In the genomic region with DNA sequence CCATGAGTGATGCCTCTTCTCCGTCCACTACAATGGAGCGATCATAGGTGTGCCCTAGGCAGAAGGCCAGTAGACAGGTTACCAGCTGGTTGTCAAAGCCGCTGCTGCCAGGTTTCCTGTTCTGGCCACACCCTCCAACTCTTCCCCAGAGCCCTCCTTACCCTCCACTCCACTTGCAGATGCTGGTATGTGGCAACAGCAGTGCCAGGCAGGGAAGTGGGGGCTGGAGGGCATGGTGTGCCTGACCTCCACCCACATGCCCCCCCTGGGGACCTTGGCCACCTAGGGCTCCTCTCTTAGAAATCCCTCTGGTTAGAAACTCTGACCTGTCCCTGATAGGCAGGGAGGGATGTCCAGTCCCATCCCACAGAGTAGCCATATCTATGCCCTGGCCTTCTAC, we compare ENCODE assay signal across 15 cellular contexts. TPM values are rescaled to one million over a fixed set of nuclear protein-coding genes. Genes with fewer than 3 reads are reported as not detected.
DNase-seq lines count a peak whose midpoint lies in the region; ATAC-seq and TF ChIP-seq lines count a peak whose summit lies in the region.
"Had no signal": no experiment of that assay in that cellular context is flagged by ENCODE, and none has a peak within 500 bp of the region (broad histone marks: within the 10 kb centered on the region; RNA-seq: fewer than 3 reads in every experiment).

No MANE protein-coding gene starts in this region.

- H3K4me3 ChIP-seq in IMR-90 (ENCODE audit: insufficient read depth, low read depth, low read length) (no peak overlapping the region), retinal pigment epithelial cell (ENCODE audit: low read length) (peak overlapping the region; percentile 52)
- H3K4me3 ChIP-seq: SK-N-MC had no signal

- TF ChIP-seq RAD21 in IMR-90 (IDR thresholded peaks at IDR 0.05; ENCODE audit: low read length), result no peak

- no peaks in the 10 kb centered on the region for H4K20me1 ChIP-seq in IMR-90 (ENCODE audit: insufficient read depth, low read length)

- no peak overlapping the region for H2BK5ac ChIP-seq in IMR-90 (ENCODE audit: low read depth, low read length, poor library complexity, severe bottlenecking)

- peaks cover 39% of the 10 kb centered on the region for H3K27me3 Mint-ChIP-seq in T-helper 17 cell
- peaks cover 15% of the 10 kb centered on the region for H3K27me3 Mint-ChIP-seq in glutamatergic neuron (ENCODE audit: unreplicated experiment)
- H3K27me3 Mint-ChIP-seq in WTC11 (ENCODE audit: low read depth), result peaks cover 59% of the 10 kb centered on the region
- peaks cover 58 to 81% (median 60%) of the 10 kb centered on the region in 3 donors for H3K27me3 Mint-ChIP-seq in CD14-positive monocyte (ENCODE audit: low read depth in 3 of 3)

- no peaks in the 10 kb centered on the region for H3K79me1 ChIP-seq in IMR-90 (ENCODE audit: low read depth in 1 of 2, low read length in 2 of 2)

- peak overlapping the region; percentile 21 for H3K4me3 Mint-ChIP-seq in T-helper 17 cell
- peak overlapping the region; percentile 74 for H3K4me3 Mint-ChIP-seq in glutamatergic neuron (ENCODE audit: unreplicated experiment)
- H3K4me3 Mint-ChIP-seq in WTC11, result no peak overlapping the region
- peak overlapping the region in 1 of 2 donors; percentile 76 for H3K4me3 Mint-ChIP-seq in CD14-positive monocyte

- no peak overlapping the region for H3K4me2 ChIP-seq in IMR-90 (ENCODE audit: low read depth, low read length)

- H3K9me3 Mint-ChIP-seq in glutamatergic neuron (ENCODE audit: unreplicated experiment), result peaks cover 11% of the 10 kb centered on the region
- no peaks in the 10 kb centered on the region for H3K9me3 Mint-ChIP-seq in WTC11
- H3K9me3 Mint-ChIP-seq in CD14-positive monocyte, result peaks cover 0 to 13% (median 9%) of the 10 kb centered on the region in 7 donors
- H3K9me3 Mint-ChIP-seq: stimulated activated naive CD8-positive, alpha-beta T cell treated with anti-CD3 and anti-CD28 coated beads, Interleukin-15, Interleukin-2, amounts not matched to agents 100 ng/mL and 50 ng/mL, for 24 hours had no signal

- WGBS in IMR-90 (ENCODE audit: extremely low coverage in 2 of 2, insufficient read length in 1 of 2), 2 experiments, result no CpG with 5 or more reads among the region's 3 CpGs

- CTCF ChIA-PET in IMR-90 (lab: Yijun Ruan, JAX), result no interaction called here
- CTCF ChIA-PET in WTC11 (lab: Charles Lee), result interaction anchor here (2.3 to 7.0 kb wide), 4 partner anchors 12 to 94 kb away, joined by 10 to 175 read pairs (median 55); a partner anchor contains a TSS

- H3K27ac ChIP-seq in IMR-90 (ENCODE audit: insufficient read depth, low read length), result no peak overlapping the region
- H3K27ac ChIP-seq: brain microvascular endothelial cell, SK-N-MC had no signal

- no peak overlapping the region for H3K4ac ChIP-seq in IMR-90 (ENCODE audit: low read depth, low read length)

- POLR2A ChIA-PET in IMR-90 (lab: Charles Lee; ENCODE audit: unreplicated experiment), result no interaction called here
- POLR2A ChIA-PET in WTC11 (lab: Charles Lee), result no interaction called here

- H3K23ac ChIP-seq in IMR-90 (ENCODE audit: low read depth, low read length), result no peak overlapping the region

- DNase-seq in IMR-90 (no peak), T-helper 17 cell (no peak), glutamatergic neuron (no peak), retinal pigment epithelial cell (ENCODE audit: low read depth) (no peak), WTC11 (ENCODE audit: low spot score) (no peak), CD14-positive monocyte (ENCODE audit: low spot score) (no peak)
- DNase-seq: activated CD4-positive, CD25-positive, alpha-beta regulatory T cell treated with anti-CD3 and anti-CD28 coated beads, Interleukin-2, amount 50 U/mL, for 72 hours; activated T-cell treated with anti-CD3 and anti-CD28 coated beads, Interleukin-2, amount 50 U/mL, for 48 hours; CD4-positive, CD25-positive, alpha-beta regulatory T cell; retina had no signal

- in situ Hi-C loops in IMR-90 (cut with MboI; ENCODE audit: low sequenced_read_pairs), result no loop called here

- H3K56ac ChIP-seq in IMR-90 (ENCODE audit: extremely low read depth, insufficient read depth, low read length), result no peak overlapping the region

- H3K9ac ChIP-seq in IMR-90 (ENCODE audit: low read depth, low read length), result no peak overlapping the region

- no peak overlapping the region for H2BK20ac ChIP-seq in IMR-90 (ENCODE audit: low read depth, low read length)

- H3K9me1 ChIP-seq in IMR-90 (ENCODE audit: insufficient read depth, low read length), result peaks cover 24% of the 10 kb centered on the region

- peak overlapping the region; percentile 30; the same call in 1 of the 2 replicates for H2AK5ac ChIP-seq in IMR-90 (ENCODE audit: low read depth, low read length)

- no peak overlapping the region for H4K8ac ChIP-seq in IMR-90 (ENCODE audit: low read depth in 2 of 2, low read length in 2 of 2)

- H3K4me1 ChIP-seq in IMR-90 (ENCODE audit: control insufficient read depth, insufficient read depth, low read length), result peaks cover 27% of the 10 kb centered on the region

- TF ChIP-seq CTCF in IMR-90 (conservative IDR thresholded peaks at IDR 0.05; ENCODE audit: low read depth, low read length), result no peak
- no peak for TF ChIP-seq CTCF in glutamatergic neuron (IDR thresholded peaks at IDR 0.05; ENCODE audit: partially characterized antibody, unreplicated experiment)
- TF ChIP-seq CTCF in retinal pigment epithelial cell (conservative IDR thresholded peaks at IDR 0.05; ENCODE audit: low read depth, low read length), result no peak
- TF ChIP-seq CTCF in WTC11 (IDR thresholded peaks at IDR 0.05), result no peak
- no peak for TF ChIP-seq CTCF in CD14-positive monocyte (IDR thresholded peaks at IDR 0.05)

- peaks cover 8% of the 10 kb centered on the region for H3K4me1 Mint-ChIP-seq in T-helper 17 cell
- peaks cover 22% of the 10 kb centered on the region for H3K4me1 Mint-ChIP-seq in glutamatergic neuron (ENCODE audit: low read depth, unreplicated experiment)
- peaks cover 7% of the 10 kb centered on the region; the same call in 1 of the 2 replicates for H3K4me1 Mint-ChIP-seq in WTC11
- H3K4me1 Mint-ChIP-seq in CD14-positive monocyte, result peaks cover 28% of the 10 kb centered on the region

- H3K27me3 ChIP-seq in IMR-90 (ENCODE audit: control insufficient read depth, insufficient read depth, low read length), result peaks cover 18% of the 10 kb centered on the region

- BruUV-seq in IMR-90 (replicated peaks; lab: Mats Ljungman, UMichigan), result no TSS peak

- no peak overlapping the region for H4K91ac ChIP-seq in IMR-90 (ENCODE audit: insufficient read depth, low read depth, low read length)

- H3K14ac ChIP-seq in IMR-90 (replicated peaks; ENCODE audit: low read depth, low read length), result no peak overlapping the region

- H3K36me3 ChIP-seq in IMR-90 (ENCODE audit: control insufficient read depth, insufficient read depth, low read length), result no peaks in the 10 kb centered on the region
- H3K36me3 ChIP-seq: brain microvascular endothelial cell had no signal

- H3K36me3 Mint-ChIP-seq in T-helper 17 cell (ENCODE audit: low read depth) (peaks cover 3% of the 10 kb centered on the region), glutamatergic neuron (ENCODE audit: unreplicated experiment) (no peaks in the 10 kb centered on the region), WTC11 (no peaks in the 10 kb centered on the region), CD14-positive monocyte (peaks cover 12 to 13% of the 10 kb centered on the region in 2 donors)
- H3K36me3 Mint-ChIP-seq: CD4-positive, CD25-positive, alpha-beta regulatory T cell had no signal

- H2BK120ac ChIP-seq in IMR-90 (ENCODE audit: low read depth, low read length), result no peak overlapping the region

- H4K5ac ChIP-seq in IMR-90 (ENCODE audit: low read depth, low read length), result no peak overlapping the region

- TF ChIP-seq POLR2A in IMR-90 (IDR thresholded peaks at IDR 0.05; ENCODE audit: low read depth, low read length), result no peak

- dilution Hi-C loops in IMR-90 (cut with HindIII; ENCODE audit: low sequenced_read_pairs, unreplicated experiment), result no loop called here

- H3K18ac ChIP-seq in IMR-90 (ENCODE audit: low read depth, low read length), result no peak overlapping the region

- ATAC-seq in IMR-90 (ENCODE audit: low read depth) (no peak), T-helper 17 cell (no peak), WTC11 (no peak), HG03095 (IDR thresholded peaks at IDR 0.05; ENCODE audit: unreplicated experiment) (no peak), HG02759 (IDR thresholded peaks at IDR 0.05; ENCODE audit: unreplicated experiment) (no peak)

- H3K9me3 ChIP-seq in IMR-90 (ENCODE audit: control insufficient read depth, insufficient read depth, low read length) (no peaks in the 10 kb centered on the region), T-helper 17 cell (ENCODE audit: control insufficient read depth, low read length, poor library complexity, severe bottlenecking) (no peaks in the 10 kb centered on the region)

- H3K27ac Mint-ChIP-seq in T-helper 17 cell (no peak overlapping the region), glutamatergic neuron (ENCODE audit: unreplicated experiment) (peak overlapping the region; percentile 64), WTC11 (no peak overlapping the region), CD14-positive monocyte (no peak overlapping the region)
- H3K27ac Mint-ChIP-seq: stimulated activated naive CD8-positive, alpha-beta T cell treated with anti-CD3 and anti-CD28 coated beads, Interleukin-15, Interleukin-2, amounts not matched to agents 100 ng/mL and 50 ng/mL, for 24 hours had no signal

- H2AK9ac ChIP-seq in IMR-90 (replicated peaks; ENCODE audit: low read depth, low read length, poor library complexity), result no peak overlapping the region

- no peak overlapping the region for H2BK15ac ChIP-seq in IMR-90 (ENCODE audit: low read depth, low read length)

- H2AFZ ChIP-seq in IMR-90 (replicated peaks; ENCODE audit: low read length, poor library complexity), result no peak overlapping the region

- intact Hi-C loops in IMR-90 (cut with micrococcal nuclease), result no loop called here
- intact Hi-C loops in CD14-positive monocyte (cut with micrococcal nuclease), result loop anchor here in 1 of 2 donors (2.0 kb wide), 1 partner anchor 29 kb away; no protein-coding TSS in a partner anchor

RNA-seq across cellular contexts. Expression of a gene that starts 1.5 kb away (rescaled TPM):
- total RNA-seq in IMR-90 (2012; rRNA removed) (1.3 and 1.4 TPM in 2 replicates), T-helper 17 cell (under 1 TPM; 0.52 to 0.67 TPM), glutamatergic neuron (ENCODE audit: unreplicated experiment) (1.1 TPM), WTC11 (2021) (0.16 to 0.52 TPM (median 0.18 TPM) in 3 replicates)
- polyA plus RNA-seq in IMR-90 (2012; rRNA removed) (2.1 and 2.9 TPM in 2 replicates), CD14-positive monocyte (under 1 TPM; 0.42 to 0.55 TPM)
- 1.3 and 11.2 TPM in 2 replicates for polyA plus RNA-seq in IMR-90 (2012; cell fraction: cytosol; rRNA removed)
- 25.0 and 37.4 TPM in 2 replicates for polyA plus RNA-seq in IMR-90 (2012; cell fraction: nucleus; rRNA removed; ENCODE audit: low replicate concordance)
- polyA plus RNA-seq: CD4-positive, CD25-positive, alpha-beta regulatory T cell had no signal

RNA-seq across cellular contexts. Expression of a gene that starts 5.2 kb away (rescaled TPM):
- total RNA-seq in IMR-90 (2012; rRNA removed) (not detected in 2 replicates), T-helper 17 cell (not detected), glutamatergic neuron (ENCODE audit: unreplicated experiment) (not detected), WTC11 (2021) (not detected in 3 replicates)
- polyA plus RNA-seq in IMR-90 (2012; rRNA removed) (not detected in 2 replicates), CD14-positive monocyte (not detected)
- polyA plus RNA-seq in IMR-90 (2012; cell fraction: cytosol; rRNA removed), result not detected in 2 replicates
- polyA plus RNA-seq in IMR-90 (2012; cell fraction: nucleus; rRNA removed; ENCODE audit: low replicate concordance), result not detected in 2 replicates
- total RNA-seq: CD4-positive, CD25-positive, alpha-beta regulatory T cell had no signal
- polyA plus RNA-seq: CD4-positive, CD25-positive, alpha-beta regulatory T cell had no signal

RNA-seq across cellular contexts. Expression of a gene that starts 10.3 kb away (rescaled TPM):
- total RNA-seq in IMR-90 (2012; rRNA removed), result 148 and 168 TPM in 2 replicates
- polyA plus RNA-seq in IMR-90 (2012; rRNA removed), result 234 and 283 TPM in 2 replicates
- polyA plus RNA-seq in IMR-90 (2012; cell fraction: cytosol; rRNA removed), result 232 and 454 TPM in 2 replicates
- polyA plus RNA-seq in IMR-90 (2012; cell fraction: nucleus; rRNA removed; ENCODE audit: low replicate concordance), result 113 and 168 TPM in 2 replicates
- total RNA-seq in T-helper 17 cell, result 10 to 100 TPM; 50.3 to 51.0 TPM
- 89.4 TPM for total RNA-seq in glutamatergic neuron (ENCODE audit: unreplicated experiment)
- total RNA-seq in WTC11 (2021), result 59.7 to 72.7 TPM (median 71.4 TPM) in 3 replicates
- polyA plus RNA-seq in CD14-positive monocyte, result 100 to 1,000 TPM; 121 to 132 TPM

RNA-seq across cellular contexts. Expression of a gene that starts 11.4 kb away (rescaled TPM):
- total RNA-seq in IMR-90 (2012; rRNA removed), result 11.9 and 15.1 TPM in 2 replicates
- 23.2 and 24.2 TPM in 2 replicates for polyA plus RNA-seq in IMR-90 (2012; rRNA removed)
- polyA plus RNA-seq in IMR-90 (2012; cell fraction: cytosol; rRNA removed), result 15.5 and 21.1 TPM in 2 replicates
- 45.3 and 69.6 TPM in 2 replicates for polyA plus RNA-seq in IMR-90 (2012; cell fraction: nucleus; rRNA removed; ENCODE audit: low replicate concordance)
- 10 to 100 TPM; 33.1 to 36.8 TPM for total RNA-seq in T-helper 17 cell
- 38.6 TPM for total RNA-seq in glutamatergic neuron (ENCODE audit: unreplicated experiment)
- total RNA-seq in WTC11 (2021), result 21.6 to 29.7 TPM (median 23.2 TPM) in 3 replicates
- polyA plus RNA-seq in CD14-positive monocyte, result 10 to 100 TPM; 14.0 to 23.2 TPM

RNA-seq across cellular contexts. Expression of a gene that starts 37.2 kb away (rescaled TPM):
- total RNA-seq in IMR-90 (2012; rRNA removed) (under 0.01 TPM in 1 of 2 replicates, not detected in the other), T-helper 17 cell (1 to 10 TPM in 1 of 2 donors, under 1 TPM in 1; 0.63 to 1.3 TPM), glutamatergic neuron (ENCODE audit: unreplicated experiment) (4.1 TPM), WTC11 (2021) (3.3 to 6.0 TPM (median 5.7 TPM) in 3 replicates)
- polyA plus RNA-seq in IMR-90 (2012; rRNA removed) (0.03 and 0.06 TPM in 2 replicates), CD14-positive monocyte (not detected)
- 0.03 TPM in 1 of 2 replicates, not detected in the other for polyA plus RNA-seq in IMR-90 (2012; cell fraction: cytosol; rRNA removed)
- polyA plus RNA-seq in IMR-90 (2012; cell fraction: nucleus; rRNA removed; ENCODE audit: low replicate concordance), result 1.8 and 1.9 TPM in 2 replicates
